9 cellular contexts compared by ENCODE assay signal in the genomic region with DNA sequence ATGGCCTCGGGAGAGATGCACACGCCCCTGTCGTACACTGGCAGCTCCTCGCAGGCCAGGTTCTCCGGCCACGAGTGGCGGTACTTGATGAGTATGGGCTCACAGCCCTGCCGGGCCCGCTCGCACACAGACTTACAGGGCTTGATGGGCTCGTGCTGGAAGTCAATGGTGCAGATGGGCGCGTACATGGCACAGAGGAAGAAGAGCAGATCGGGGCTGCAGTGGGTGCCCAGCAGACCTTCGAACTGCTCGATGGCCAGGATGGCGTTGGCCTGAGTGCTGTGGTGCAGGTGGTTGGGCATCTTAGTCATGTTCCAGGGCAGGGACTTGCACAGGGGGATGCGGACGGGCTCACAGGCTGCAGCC. TPM values are rescaled to one million over a fixed set of nuclear protein-coding genes. Genes with fewer than 3 reads are reported as not detected.
A peak's percentile ranks its signal among the peaks of the same experiment; 100 is the strongest.
DNase-seq lines count a peak whose midpoint lies in the region; ATAC-seq, FAIRE-seq and TF ChIP-seq lines count a peak whose summit lies in the region.
"Had no signal": no experiment of that assay in that cellular context is flagged by ENCODE, and none has a peak within 500 bp of the region (broad histone marks: within the 10 kb centered on the region; RNA-seq: fewer than 3 reads in every experiment).

No MANE protein-coding gene starts in this region.

- H3K27me3 Mint-ChIP-seq in T-cell = peaks cover 60 to 63% of the 10 kb centered on the region in 2 donors
- H3K27me3 Mint-ChIP-seq in progenitor cell of endocrine pancreas = peaks cover 15% of the 10 kb centered on the region

- peak overlapping the region; percentile 64 for H3K4me3 ChIP-seq in fibroblast of villous mesenchyme (ENCODE audit: low read depth, low read length)

- TF ChIP-seq CTCF in fibroblast of villous mesenchyme (IDR thresholded peaks at IDR 0.05; ENCODE audit: insufficient read depth, low read depth, low read length) = no peak
- no peak for TF ChIP-seq CTCF in progenitor cell of endocrine pancreas (IDR thresholded peaks at IDR 0.05; ENCODE audit: unreplicated experiment)

- CTCF ChIA-PET in T-cell (lab: Charles Lee) = no interaction called here

- no peak for FAIRE-seq in frontal cortex (lab: Jason Lieb, UNC)

- DNase-seq in DMS153 (lab: John Stamatoyannopoulos, UW) (peak; percentile 22), T-cell (no peak), fibroblast of villous mesenchyme (ENCODE audit: low read depth) (no peak), progenitor cell of endocrine pancreas (ENCODE audit: low spot score, unreplicated experiment) (no peak), Kasumi-1 (lab: John Stamatoyannopoulos, UW) (no peak), NCI-H526 (lab: John Stamatoyannopoulos, UW) (no peak), frontal cortex (ENCODE audit: low spot score in 2 of 2) (no peak)

- ATAC-seq in T-cell (replicated peaks in 1 of 4) (peak in 1 of 4 experiments; percentile 13), GM21529 (IDR thresholded peaks at IDR 0.05; ENCODE audit: unreplicated experiment) (no peak)

- H3K4me1 Mint-ChIP-seq in T-cell (peaks cover 25 to 29% (median 28%) of the 10 kb centered on the region in 3 donors), progenitor cell of endocrine pancreas (ENCODE audit: low read depth) (peaks cover 40% of the 10 kb centered on the region)

- H3K9me3 Mint-ChIP-seq in T-cell = no peaks in the 10 kb centered on the region
- no peaks in the 10 kb centered on the region for H3K9me3 Mint-ChIP-seq in progenitor cell of endocrine pancreas (ENCODE audit: low read depth)
- H3K9me3 Mint-ChIP-seq: activated naive CD4-positive, alpha-beta T cell treated with anti-CD3 and anti-CD28 coated beads, Interleukin-2, amount 50 U/mL, for 72 hours had no signal

- H3K4me3 Mint-ChIP-seq in T-cell (peak overlapping the region; percentile 3 to 84 (median 50)), progenitor cell of endocrine pancreas (ENCODE audit: low read depth) (peak overlapping the region; percentile 73)

- H3K36me3 Mint-ChIP-seq in T-cell (no peaks in the 10 kb centered on the region), progenitor cell of endocrine pancreas (ENCODE audit: insufficient read depth) (no peaks in the 10 kb centered on the region)

- no peak overlapping the region for H3K27ac Mint-ChIP-seq in T-cell
- H3K27ac Mint-ChIP-seq in progenitor cell of endocrine pancreas = no peak overlapping the region
- H3K27ac Mint-ChIP-seq: activated naive CD4-positive, alpha-beta T cell treated with anti-CD3 and anti-CD28 coated beads, Interleukin-2, amount 50 U/mL, for 72 hours had no signal

- POLR2A ChIA-PET in T-cell (lab: Charles Lee) = no interaction called here

RNA-seq across cellular contexts. Expression of a gene that starts 0.4 kb away (rescaled TPM):
- total RNA-seq in T-cell (under 1 TPM in 3 of 5 donors, not detected in 2; 0.06 to 0.15 (median 0.07) TPM), fibroblast of villous mesenchyme (0.32 and 0.43 TPM in 2 replicates), progenitor cell of endocrine pancreas (38.2 and 45.5 TPM in 2 replicates), frontal cortex (17.1 TPM)
- total RNA-seq: activated naive CD4-positive, alpha-beta T cell treated with anti-CD3 and anti-CD28 coated beads, Interleukin-2, amount 50 U/mL, for 72 hours had no signal

Comparison
In these comparisons a context has a peak if more than half of its experiments do, and no peak if none do; other contexts are left out.
1. RNA of a gene that starts 0.4 kb away (total RNA-seq): 38.2 to 45.5 TPM in progenitor cell of endocrine pancreas and 17.1 TPM in frontal cortex (single experiment); 0.32 to 0.43 TPM in fibroblast of villous mesenchyme and 0.06 to 0.15 TPM in T-cell; every median in the first group is over 10 times any median in the second.